11 cellular contexts compared by ENCODE assay signal in the genomic region with DNA sequence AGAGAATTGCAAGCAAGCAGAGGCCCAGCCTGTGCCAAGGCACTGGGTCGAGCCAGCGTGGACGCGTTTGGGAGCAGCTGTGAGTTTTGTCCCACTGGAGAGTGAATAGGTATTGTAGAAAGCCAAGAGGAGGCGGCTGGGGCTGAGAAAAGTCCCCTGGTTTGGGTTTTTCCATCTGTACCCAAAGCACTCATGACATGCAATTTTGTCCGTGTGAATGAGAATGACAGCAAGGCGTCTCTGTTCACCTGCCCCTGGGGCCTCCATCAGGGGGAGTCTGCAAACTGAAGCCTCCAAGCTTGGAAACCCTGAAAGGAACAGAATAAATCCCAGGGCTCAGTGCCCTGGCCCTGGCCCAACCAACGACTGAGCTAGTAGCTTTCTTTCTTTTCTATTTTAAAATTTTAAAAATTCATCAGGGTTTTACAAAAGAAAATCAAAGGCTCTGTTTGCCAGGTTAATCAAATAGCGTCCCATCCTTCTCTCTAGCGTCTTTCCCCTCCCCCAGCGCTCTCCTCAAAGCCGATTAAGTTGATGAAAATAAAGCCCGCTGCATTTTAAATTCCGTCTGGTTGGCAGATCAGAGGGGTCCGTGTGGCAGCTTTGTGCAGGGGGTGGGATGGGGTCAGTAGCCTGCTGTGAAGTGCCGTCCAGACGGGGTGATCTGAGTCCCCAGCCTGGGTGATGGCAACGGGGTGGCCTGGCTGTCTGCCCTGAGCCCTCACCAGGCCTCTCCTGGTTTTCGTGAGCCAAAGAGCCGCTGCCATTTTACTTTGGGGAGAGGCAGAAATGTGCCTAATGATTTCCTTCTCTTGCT.
A peak's percentile ranks its signal among the peaks of the same experiment; 100 is the strongest.
DNase-seq lines count a peak whose midpoint lies in the region; ATAC-seq and TF ChIP-seq lines count a peak whose summit lies in the region.
"Had no signal": no experiment of that assay in that cellular context is flagged by ENCODE, and none has a peak within 500 bp of the region (broad histone marks: within the 10 kb centered on the region; RNA-seq: fewer than 3 reads in every experiment).

No MANE protein-coding gene starts in this region.

- H3K23ac ChIP-seq in neuronal stem cell (ENCODE audit: low read depth, low read length, poor library complexity): no peak overlapping the region

- no peak overlapping the region for H4K8ac ChIP-seq in neuronal stem cell (ENCODE audit: low read depth, low read length)

- H3K9me3 ChIP-seq in neuronal stem cell (replicated peaks in 1 of 2; ENCODE audit: control insufficient read depth in 2 of 2, insufficient read depth in 1 of 2, low read depth in 1 of 2, low read length in 2 of 2): peaks cover 0 to 4% of the 10 kb centered on the region in 2 donors
- no peaks in the 10 kb centered on the region for H3K9me3 ChIP-seq in vagina

- H3K14ac ChIP-seq in neuronal stem cell (ENCODE audit: low read length): no peak overlapping the region

- intact Hi-C loops in Right ventricle myocardium superior (cut with DNase I): no loop called here
- intact Hi-C loops in vagina (cut with DNase I): no loop called here

- H2AK5ac ChIP-seq in neuronal stem cell (ENCODE audit: low read depth, low read length): no peak overlapping the region

- no CpG with 5 or more reads among the region's 20 CpGs for WGBS in neuronal stem cell (ENCODE audit: extremely low coverage in 2 of 2, insufficient read length in 2 of 2, insufficient replicate concordance in 1 of 2), 2 donors

- H2AFZ ChIP-seq in neuronal stem cell (ENCODE audit: low read length): no peak overlapping the region

- H3K27me3 ChIP-seq in neuronal stem cell (ENCODE audit: control insufficient read depth in 3 of 3, insufficient read depth in 3 of 3, low read depth in 1 of 3, low read length in 3 of 3) (no peaks in the 10 kb centered on the region), vagina (no peaks in the 10 kb centered on the region)

- H3K79me1 ChIP-seq in neuronal stem cell (ENCODE audit: low read depth, low read length): no peaks in the 10 kb centered on the region

- no peak overlapping the region for H2BK12ac ChIP-seq in neuronal stem cell (ENCODE audit: low read length)

- peak; percentile 44 for ATAC-seq in Right ventricle myocardium superior (ENCODE audit: poor library complexity)
- no peak for ATAC-seq in HG03378 (IDR thresholded peaks at IDR 0.05; ENCODE audit: unreplicated experiment)
- ATAC-seq in HG02642 (IDR thresholded peaks at IDR 0.05; ENCODE audit: poor library complexity, unreplicated experiment): no peak

- H3K4me2 ChIP-seq in neuronal stem cell (ENCODE audit: insufficient read depth, low read length, poor library complexity, severe bottlenecking): no peak overlapping the region

- peak overlapping the region; percentile 48 for H3K18ac ChIP-seq in neuronal stem cell (ENCODE audit: low read length)

- TF ChIP-seq CTCF in vagina (IDR thresholded peaks at IDR 0.05): no peak

- peak overlapping the region; percentile 44 for H2BK5ac ChIP-seq in neuronal stem cell (ENCODE audit: low read length)

- no peak overlapping the region for H2BK120ac ChIP-seq in neuronal stem cell (ENCODE audit: low read depth, low read length)

- TF ChIP-seq POLR2A in vagina (IDR thresholded peaks at IDR 0.05): no peak

- H3K9ac ChIP-seq in neuronal stem cell (ENCODE audit: low read depth, low read length, poor library complexity): no peak overlapping the region

- H3K4me1 ChIP-seq in neuronal stem cell (ENCODE audit: control insufficient read depth in 2 of 2, insufficient read depth in 1 of 2, low read depth in 1 of 2, low read length in 2 of 2) (peaks cover 25 to 28% of the 10 kb centered on the region in 2 donors), vagina (peaks cover 48% of the 10 kb centered on the region)

- peak; percentile 31 for DNase-seq in NCI-H2227 (lab: John Stamatoyannopoulos, UW; ENCODE audit: unreplicated experiment)
- no peak for DNase-seq in NCI-H2227 treated with DMSO at 0.1 percent for 48 hours (lab: John Stamatoyannopoulos, UW)
- peak; percentile 72 for DNase-seq in Right ventricle myocardium superior
- DNase-seq in neuronal stem cell (ENCODE audit: low spot score): no peak
- DNase-seq in vagina (ENCODE audit: extremely low spot score in 2 of 2): no peak
- DNase-seq in NCI-H774 (lab: John Stamatoyannopoulos, UW): no peak
- DNase-seq: naive B cell, NCI-H187 treated with DMSO at 0.1 percent for 48 hours, RPMI8226 had no signal

- no peak overlapping the region for H3K4ac ChIP-seq in neuronal stem cell (ENCODE audit: low read length)

- H3K27ac ChIP-seq in neuronal stem cell (replicated peaks; ENCODE audit: low read length) (peak overlapping the region; percentile 19), vagina (peak overlapping the region; percentile 45)

- peak overlapping the region; percentile 34 for H2BK15ac ChIP-seq in neuronal stem cell (ENCODE audit: low read length)

- H3K4me3 ChIP-seq in neuronal stem cell (ENCODE audit: low read length in 2 of 2): no peak overlapping the region
- peak overlapping the region; percentile 9 to 27 for H3K4me3 ChIP-seq in vagina

- H3K36me3 ChIP-seq in neuronal stem cell (replicated peaks in 1 of 2; ENCODE audit: control insufficient read depth in 2 of 2, insufficient read depth in 2 of 2, low read length in 2 of 2) (peaks cover 9 to 27% of the 10 kb centered on the region in 2 donors), vagina (no peaks in the 10 kb centered on the region)

- no peak overlapping the region for H4K91ac ChIP-seq in neuronal stem cell (ENCODE audit: low read depth, low read length, poor library complexity)

Comparison
In these comparisons a context has a peak if more than half of its experiments do, and no peak if none do; other contexts are left out.
1. DNase-seq: peak in NCI-H2227 (single experiment) and Right ventricle myocardium superior (single experiment); none in NCI-H2227 treated with DMSO at 0.1 percent for 48 hours (single experiment), neuronal stem cell (single experiment), vagina (0 of 2) and NCI-H774 (single experiment).
2. H3K4me3 ChIP-seq: peak in vagina (2 of 2); none in neuronal stem cell (0 of 2).